Comparison of ENCODE assay signal across 16 cellular contexts in genomic region chr3:126878664-126879063, GRCh38.
A peak's percentile ranks its signal among the peaks of the same experiment; 100 is the strongest.
DNase-seq lines count a peak whose midpoint lies in the region; ATAC-seq and TF ChIP-seq lines count a peak whose summit lies in the region.
"Had no signal": no experiment of that assay in that cellular context is flagged by ENCODE, and none has a peak within 500 bp of the region (broad histone marks: within the 10 kb centered on the region; RNA-seq: fewer than 3 reads in every experiment).

No MANE protein-coding gene starts in this region.

- H3K4me3 ChIP-seq in SK-N-SH (ENCODE audit: low read depth in 2 of 2, low read length in 1 of 2) = no peak overlapping the region
- H3K4me3 ChIP-seq: A549, BLaER1 had no signal

- H2AFZ ChIP-seq in SK-N-SH (ENCODE audit: low read depth) = no peak overlapping the region

- H3K4me1 ChIP-seq in SK-N-SH (ENCODE audit: control insufficient read depth in 1 of 2, insufficient read depth in 2 of 2, low read depth in 1 of 2, low read length in 1 of 2) = peaks cover 0 to 16% of the 10 kb centered on the region in 2 experiments; a peak in 2 of 4 replicates
- H3K4me1 ChIP-seq: A549 had no signal

- intact Hi-C loops in Right ventricle myocardium inferior (cut with DNase I) = no loop called here

- no peaks in the 10 kb centered on the region for H3F3A ChIP-seq in SK-N-SH (replicated peaks; ENCODE audit: insufficient read depth)

- ATAC-seq in SK-N-SH treated with all-trans-retinoic acid at 6 μM for 48 hours (no peak), Right ventricle myocardium inferior (no peak)
- ATAC-seq: A549 had no signal

- peak in 1 of 2 experiments; percentile 32; a peak in 1 of 4 replicates for TF ChIP-seq EP300 in SK-N-SH (IDR thresholded peaks at IDR 0.05; ENCODE audit: borderline replicate concordance in 1 of 2, low read depth in 1 of 2, low read length in 1 of 2)

- no peaks in the 10 kb centered on the region for H3K27me3 ChIP-seq in SK-N-SH (ENCODE audit: insufficient read depth)
- H3K27me3 ChIP-seq: BLaER1 had no signal

- peak; percentile 49 for DNase-seq in SK-N-SH
- peak; percentile 49 for DNase-seq in mesenteric fat pad (ENCODE audit: low spot score)
- no peak for DNase-seq in DMS 273 (lab: John Stamatoyannopoulos, UW; ENCODE audit: unreplicated experiment)
- no peak for DNase-seq in Right ventricle myocardium inferior (ENCODE audit: missing footprints)
- DNase-seq: AML-193; C1 segment of cervical spinal cord; CD4-positive, alpha-beta memory T cell; CD4-positive, CD25-positive, alpha-beta regulatory T cell; CD8-positive, alpha-beta memory T cell; COR-L47; DMS79 treated with DMSO at 0.1 percent for 48 hours; GF-D8 had no signal

- no peak overlapping the region for H3K9ac ChIP-seq in SK-N-SH
- H3K9ac ChIP-seq: BLaER1 had no signal

- no peaks in the 10 kb centered on the region for H4K20me1 ChIP-seq in SK-N-SH (ENCODE audit: insufficient read depth)

- H3K9me3 ChIP-seq in SK-N-SH = no peaks in the 10 kb centered on the region
- H3K9me3 ChIP-seq: A549, BLaER1 had no signal

- no peaks in the 10 kb centered on the region for H3K36me3 ChIP-seq in SK-N-SH (replicated peaks in 1 of 2; ENCODE audit: control insufficient read depth in 1 of 2, insufficient read depth in 2 of 2, low read length in 1 of 2)

- peak; percentile 15; the same call in 1 of the 2 replicates for TF ChIP-seq RAD21 in SK-N-SH (IDR thresholded peaks at IDR 0.05; ENCODE audit: low read length)

- H3K79me2 ChIP-seq in SK-N-SH (ENCODE audit: insufficient read depth) = no peaks in the 10 kb centered on the region

- POLR2A ChIA-PET in SK-N-SH (lab: Yijun Ruan, JAX) = no interaction called here

- H3K9me2 ChIP-seq in SK-N-SH = no peaks in the 10 kb centered on the region

- CTCF ChIA-PET in SK-N-SH (lab: Yijun Ruan, JAX) = interaction anchor here (0.7 to 1.0 kb wide), 2 partner anchors 40 to 1652 kb away, joined by 3 read pairs; no protein-coding TSS in a partner anchor

- WGBS in SK-N-SH (ENCODE audit: low lambda C conversion rate) = 97% methylated on average over 1 of the region's 3 CpGs

- TF ChIP-seq CTCF in SK-N-SH (IDR thresholded peaks at IDR 0.05) = no peak

- peak overlapping the region in 1 of 2 experiments; percentile 44; a peak in 2 of 4 replicates for H3K27ac ChIP-seq in SK-N-SH (ENCODE audit: low read depth in 2 of 2, low read length in 1 of 2)
- H3K27ac ChIP-seq: 22Rv1, A549, BLaER1 had no signal

- H3K4me2 ChIP-seq in SK-N-SH = no peak overlapping the region
- H3K4me2 ChIP-seq: A549, BLaER1 had no signal

TF ChIP-seq in SK-N-SH, 30 proteins besides CTCF, POLR2A, EP300 and RAD21:
- TF ChIP-seq TAF1 (IDR thresholded peaks at IDR 0.05; ENCODE audit: borderline replicate concordance, low read depth, low read length) (no peak), GATA2 (CRISPR knock-in tag; IDR thresholded peaks at IDR 0.05) (peak; percentile 92)

TF ChIP-seq in SK-N-SH treated with all-trans-retinoic acid at 6 μM for 48 hours, 23 proteins besides CTCF, POLR2A, EP300 and RAD21:
- TF ChIP-seq ZNF70 (CRISPR knock-in tag; IDR thresholded peaks at IDR 0.05) (no peak), ZFP30 (CRISPR knock-in tag; IDR thresholded peaks at IDR 0.05) (no peak), TCF4 (CRISPR knock-in tag; IDR thresholded peaks at IDR 0.05; ENCODE audit: borderline replicate concordance) (no peak; the same call in 1 of the 2 replicates), OSR1 (CRISPR knock-in tag; IDR thresholded peaks at IDR 0.05) (no peak)

Comparison
In these comparisons a context has a peak if more than half of its experiments do, and no peak if none do; other contexts are left out.
1. DNase-seq: peak in SK-N-SH (single experiment) and mesenteric fat pad (single experiment); none in DMS 273 (single experiment) and Right ventricle myocardium inferior (single experiment).